Comparison of ENCODE assay signal across 8 cellular contexts in the genomic region with DNA sequence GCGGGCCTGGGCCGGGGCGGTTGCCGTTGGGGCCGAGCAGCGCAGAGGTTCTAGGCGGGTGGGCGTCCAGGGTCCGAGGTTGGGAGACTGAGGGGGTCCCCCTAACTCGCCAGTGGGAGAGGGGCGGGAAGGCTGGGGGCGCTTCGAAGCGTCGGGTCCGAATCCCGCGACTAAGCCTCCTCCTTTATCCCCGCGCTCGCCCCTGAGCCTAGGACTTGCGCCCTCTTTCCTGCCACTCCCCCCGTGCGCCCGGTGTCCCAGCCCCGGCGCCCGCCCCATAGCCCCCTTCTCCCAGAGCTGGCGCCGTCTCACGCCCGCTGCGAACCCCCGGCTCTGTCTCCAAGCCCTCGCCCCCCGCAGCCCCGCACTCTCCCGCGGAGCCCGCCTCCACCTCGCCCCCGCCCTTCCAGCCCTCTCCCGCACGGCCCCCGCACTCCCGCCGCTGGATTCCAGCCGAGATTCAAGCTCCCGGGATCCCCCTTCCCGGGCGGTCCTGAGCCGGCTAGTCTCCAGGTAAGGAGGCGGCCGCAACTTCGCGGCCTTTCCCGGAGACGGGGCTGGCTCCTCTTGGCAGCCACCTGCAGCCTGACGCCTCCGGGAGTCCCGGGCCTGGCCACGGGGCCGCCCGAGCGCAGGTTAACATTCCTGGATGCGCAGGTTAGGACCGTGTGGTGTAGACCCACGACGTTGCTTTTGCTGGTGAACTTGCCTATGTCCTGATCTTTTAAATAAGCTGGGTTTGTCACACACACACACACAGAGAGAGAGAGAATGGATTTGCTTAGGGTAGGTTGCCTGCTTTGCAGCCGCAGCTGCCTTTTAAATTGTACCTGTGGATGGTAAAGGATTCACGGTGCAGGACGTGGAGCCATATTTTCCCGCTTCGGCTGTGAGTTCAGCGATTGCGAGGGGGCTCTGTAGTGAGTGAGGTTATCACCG. TPM values are rescaled to one million over a fixed set of nuclear protein-coding genes. Genes with fewer than 3 reads are reported as not detected.
DNase-seq lines count a peak whose midpoint lies in the region; ATAC-seq, FAIRE-seq and TF ChIP-seq lines count a peak whose summit lies in the region.

No MANE protein-coding gene starts in this region.

- H3K4me3 ChIP-seq in GM12875 (ENCODE audit: low read depth, low read length) = peak overlapping the region; percentile 41
- peak overlapping the region; percentile 90 for H3K4me3 ChIP-seq in coronary artery
- peak overlapping the region; percentile 56 for H3K4me3 ChIP-seq in lower leg skin (ENCODE audit: low read depth, poor library complexity, severe bottlenecking)

- DNase-seq in T-helper 1 cell (peak in 4 of 5 donors; percentile 15 to 20 (median 19)), coronary artery (ENCODE audit: low spot score) (no peak), lower leg skin (ENCODE audit: low spot score in 2 of 2) (peak in 1 of 2 donors; percentile 90), superior temporal gyrus (ENCODE audit: extremely low spot score) (peak; percentile 33), GM19239 (ENCODE audit: insufficient read length, low spot score) (no peak)

- TF ChIP-seq POLR2A in lower leg skin (IDR thresholded peaks at IDR 0.05) = no peak

- 3 to 5% methylated on average over 41 to 44 of the region's 77 CpGs for WGBS in lower leg skin, 2 donors

- FAIRE-seq in GM19239 (lab: Jason Lieb, UNC) = no peak

- peak overlapping the region; percentile 73 to 86 for H3K27ac ChIP-seq in coronary artery

- TF ChIP-seq CTCF in GM12875 (IDR thresholded peaks at IDR 0.05; ENCODE audit: borderline replicate concordance, insufficient read depth, low read depth, low read length) = no peak
- TF ChIP-seq CTCF in coronary artery (IDR thresholded peaks at IDR 0.05) = no peak
- TF ChIP-seq CTCF in lower leg skin (IDR thresholded peaks at IDR 0.05) = no peak

- ATAC-seq in HG03159 (IDR thresholded peaks at IDR 0.05; ENCODE audit: unreplicated experiment) (peak; percentile 3), GM21360 (IDR thresholded peaks at IDR 0.05; ENCODE audit: unreplicated experiment) (no peak)

- intact Hi-C loops in lower leg skin (cut with DNase I; ENCODE audit: low total_unique reads) = loop anchor here (2.0 kb wide), 1 partner anchor 47 kb away; no protein-coding TSS in a partner anchor

RNA-seq across cellular contexts. Expression of a gene that starts 0.6 kb away (rescaled TPM):
- 10 to 100 TPM in 2 of 4 donors, 1 to 10 TPM in 2; 8.8 to 14.5 (median 10.2) TPM for total RNA-seq in lower leg skin

Comparison
In these comparisons a context has a peak if more than half of its experiments do, and no peak if none do; other contexts are left out.
1. DNase-seq: peak in T-helper 1 cell (4 of 5) and superior temporal gyrus (single experiment); none in coronary artery (single experiment) and GM19239 (single experiment).
2. Peak in every context shown above with its lines, with median percentiles within 50 percentile points of each other: H3K4me3 ChIP-seq.